8 cellular contexts compared by ENCODE assay signal in genomic region chr11:76151561-76152085, GRCh38. TPM values are rescaled to one million over a fixed set of nuclear protein-coding genes. Genes with fewer than 3 reads are reported as not detected.
DNase-seq lines count a peak whose midpoint lies in the region; ATAC-seq and TF ChIP-seq lines count a peak whose summit lies in the region.

No MANE protein-coding gene starts in this region.

- DNase-seq in NCI-H1105 treated with DMSO at 0.1 percent for 48 hours (lab: John Stamatoyannopoulos, UW) (peak; percentile 14), NCI-H1105 (lab: John Stamatoyannopoulos, UW) (no peak), osteoblast (ENCODE audit: insufficient read length, low spot score, missing footprints) (peak; percentile 36), CD14-positive monocyte (ENCODE audit: low spot score) (no peak), dorsolateral prefrontal cortex (no peak), upper lobe of right lung (no peak)
- no peak for DNase-seq in activated naive CD8-positive, alpha-beta T cell treated with anti-CD3 and anti-CD28 coated beads for 36 hours

- H3K36me3 Mint-ChIP-seq in IgD-negative memory B cell (peaks cover 3% of the 10 kb centered on the region), CD14-positive monocyte (no peaks in the 10 kb centered on the region)
- peaks cover 1% of the 10 kb centered on the region for H3K36me3 Mint-ChIP-seq in activated naive CD8-positive, alpha-beta T cell treated with anti-CD3 and anti-CD28 coated beads for 36 hours

- peaks cover 3% of the 10 kb centered on the region for H3K27me3 ChIP-seq in osteoblast (ENCODE audit: insufficient read depth, low read length)
- H3K27me3 ChIP-seq in dorsolateral prefrontal cortex: no peaks in the 10 kb centered on the region
- H3K27me3 ChIP-seq in upper lobe of right lung: no peaks in the 10 kb centered on the region

- H3K27ac ChIP-seq in osteoblast (ENCODE audit: low read depth, low read length) (no peak overlapping the region), dorsolateral prefrontal cortex (no peak overlapping the region), upper lobe of right lung (no peak overlapping the region)

- H3K27ac Mint-ChIP-seq in IgD-negative memory B cell (peak overlapping the region in 1 of 3 donors; percentile 83), CD14-positive monocyte (no peak overlapping the region)
- peak overlapping the region; percentile 50 for H3K27ac Mint-ChIP-seq in activated naive CD8-positive, alpha-beta T cell treated with anti-CD3 and anti-CD28 coated beads for 36 hours

- peak overlapping the region; percentile 90 for H3K4me2 ChIP-seq in osteoblast (ENCODE audit: insufficient read depth, low read length)

- H3K4me1 Mint-ChIP-seq in IgD-negative memory B cell (peaks cover 19 to 24% (median 20%) of the 10 kb centered on the region in 3 donors), CD14-positive monocyte (peaks cover 16% of the 10 kb centered on the region)
- H3K4me1 Mint-ChIP-seq in activated naive CD8-positive, alpha-beta T cell treated with anti-CD3 and anti-CD28 coated beads for 36 hours: peaks cover 18% of the 10 kb centered on the region

- no peaks in the 10 kb centered on the region for H3K79me2 ChIP-seq in osteoblast (ENCODE audit: insufficient read depth, low read length)

- ATAC-seq in upper lobe of right lung: no peak

- TF ChIP-seq CTCF in osteoblast (IDR thresholded peaks at IDR 0.05; ENCODE audit: extremely low read depth, low read depth, low read length): no peak
- TF ChIP-seq CTCF in CD14-positive monocyte (IDR thresholded peaks at IDR 0.05): no peak
- no peak for TF ChIP-seq CTCF in dorsolateral prefrontal cortex (IDR thresholded peaks at IDR 0.05 in 54 of 56, conservative IDR thresholded peaks at IDR 0.05 in 2 of 56; ENCODE audit: low read depth in 1 of 56, partially characterized antibody in 56 of 56)
- TF ChIP-seq CTCF in upper lobe of right lung (IDR thresholded peaks at IDR 0.05): no peak

- H3K9me3 Mint-ChIP-seq in IgD-negative memory B cell: no peaks in the 10 kb centered on the region
- H3K9me3 Mint-ChIP-seq in activated naive CD8-positive, alpha-beta T cell treated with anti-CD3 and anti-CD28 coated beads for 36 hours: no peaks in the 10 kb centered on the region
- H3K9me3 Mint-ChIP-seq in CD14-positive monocyte: peaks cover 0 to 2% (median 0%) of the 10 kb centered on the region in 7 donors

- no peak overlapping the region for H2AFZ ChIP-seq in osteoblast (ENCODE audit: low read length)

- H3K9me3 ChIP-seq in osteoblast (ENCODE audit: low read depth, low read length) (no peaks in the 10 kb centered on the region), upper lobe of right lung (no peaks in the 10 kb centered on the region)

- H3K27me3 Mint-ChIP-seq in IgD-negative memory B cell (no peaks in the 10 kb centered on the region), CD14-positive monocyte (ENCODE audit: low read depth in 3 of 3) (peaks cover 11 to 18% (median 15%) of the 10 kb centered on the region in 3 donors)
- H3K27me3 Mint-ChIP-seq in activated naive CD8-positive, alpha-beta T cell treated with anti-CD3 and anti-CD28 coated beads for 36 hours: peaks cover 27% of the 10 kb centered on the region

- H3K4me3 ChIP-seq in osteoblast (ENCODE audit: insufficient read depth, low read length) (no peak overlapping the region), dorsolateral prefrontal cortex (peak overlapping the region in 27 of 59 donors; percentile 33 to 73 (median 55)), upper lobe of right lung (no peak overlapping the region)

- intact Hi-C loops in CD14-positive monocyte (cut with micrococcal nuclease): loop anchor here (2.0 to 10.0 kb wide), 4 partner anchors 254 to 447 kb away; no protein-coding TSS in a partner anchor
- intact Hi-C loops in dorsolateral prefrontal cortex (cut with DNase I): loop anchor here (2.0 to 5.0 kb wide), 5 partner anchors 253 to 604 kb away; no protein-coding TSS in a partner anchor
- intact Hi-C loops in upper lobe of right lung (cut with DNase I): loop anchor here (5.0 kb wide), 1 partner anchor 254 kb away; no protein-coding TSS in a partner anchor

- H4K20me1 ChIP-seq in osteoblast (ENCODE audit: insufficient read depth, low read length): no peaks in the 10 kb centered on the region

- H3K4me3 Mint-ChIP-seq in IgD-negative memory B cell (peak overlapping the region in 3 of 4 donors; percentile 30 to 95 (median 90)), CD14-positive monocyte (no peak overlapping the region)
- peak overlapping the region; percentile 70 for H3K4me3 Mint-ChIP-seq in activated naive CD8-positive, alpha-beta T cell treated with anti-CD3 and anti-CD28 coated beads for 36 hours

- H3K4me1 ChIP-seq in osteoblast (ENCODE audit: insufficient read depth, low read length) (peaks cover 3% of the 10 kb centered on the region), upper lobe of right lung (peaks cover 12% of the 10 kb centered on the region)

- H3K36me3 ChIP-seq in osteoblast (ENCODE audit: insufficient read depth, low read length) (no peaks in the 10 kb centered on the region), upper lobe of right lung (no peaks in the 10 kb centered on the region)

RNA-seq across cellular contexts. Expression of gene WNT11, which starts 54.7 kb away (rescaled TPM):
- polyA plus RNA-seq in IgD-negative memory B cell: not detected
- not detected for total RNA-seq in activated naive CD8-positive, alpha-beta T cell treated with anti-CD3 and anti-CD28 coated beads for 36 hours
- under 0.01 and 0.36 TPM in 2 replicates for total RNA-seq in osteoblast
- polyA plus RNA-seq in CD14-positive monocyte: under 1 TPM; 0.09 to 0.24 TPM
- 1 to 10 TPM in 77 of 120 experiments, under 1 TPM in 39, not detected in 4; 0.25 to 6.2 (median 1.2) TPM for total RNA-seq in dorsolateral prefrontal cortex
- 8.7 TPM for total RNA-seq in upper lobe of right lung

Comparison
In these comparisons a context has a peak if more than half of its experiments do, and no peak if none do; other contexts are left out.
1. DNase-seq: peak in NCI-H1105 treated with DMSO at 0.1 percent for 48 hours (single experiment) and osteoblast (single experiment); none in NCI-H1105 (single experiment), activated naive CD8-positive, alpha-beta T cell treated with anti-CD3 and anti-CD28 coated beads for 36 hours (single experiment), CD14-positive monocyte (single experiment), dorsolateral prefrontal cortex (0 of 10) and upper lobe of right lung (single experiment).
2. H3K4me3 Mint-ChIP-seq: peak in IgD-negative memory B cell (3 of 4) and activated naive CD8-positive, alpha-beta T cell treated with anti-CD3 and anti-CD28 coated beads for 36 hours (single experiment); none in CD14-positive monocyte (0 of 2).